In genomic region chr12:1939316-1939715, GRCh38 we compare ENCODE assay signal across 24 cellular contexts. TPM values are rescaled to one million over a fixed set of nuclear protein-coding genes. Genes with fewer than 3 reads are reported as not detected.
DNase-seq lines count a peak whose midpoint lies in the region; ATAC-seq and TF ChIP-seq lines count a peak whose summit lies in the region.
"Had no signal": no experiment of that assay in that cellular context is flagged by ENCODE, and none has a peak within 500 bp of the region (broad histone marks: within the 10 kb centered on the region; RNA-seq: fewer than 3 reads in every experiment).

No MANE protein-coding gene starts in this region.

- peaks cover 10% of the 10 kb centered on the region for H3K36me3 Mint-ChIP-seq in activated naive CD4-positive, alpha-beta T cell treated with anti-CD3 and anti-CD28 coated beads, Interleukin-2, amount 10 ng/mL, durations not matched to agents 7 days and 5 days
- H3K36me3 Mint-ChIP-seq in activated naive CD4-positive, alpha-beta T cell treated with anti-CD3 and anti-CD28 coated beads for 36 hours (ENCODE audit: low read depth) = peaks cover 8% of the 10 kb centered on the region
- H3K36me3 Mint-ChIP-seq: activated naive CD4-positive, alpha-beta T cell treated with anti-CD3 and anti-CD28 coated beads, Interleukin-2, amount 50 U/mL, for 24 hours had no signal

- intact Hi-C loops in activated naive CD4-positive, alpha-beta T cell treated with anti-CD3 and anti-CD28 coated beads for 36 hours (cut with micrococcal nuclease) = no loop called here
- intact Hi-C loops in esophagus squamous epithelium (cut with DNase I) = loop anchor here (5.0 to 10.0 kb wide), 2 partner anchors 142 to 295 kb away; no protein-coding TSS in a partner anchor
- intact Hi-C loops in psoas muscle (cut with DNase I) = loop anchor here (5.0 kb wide), 1 partner anchor 287 kb away; no protein-coding TSS in a partner anchor
- intact Hi-C loops in breast epithelium (cut with DNase I; ENCODE audit: low total_unique reads) = loop anchor here (5.0 to 10.0 kb wide), 2 partner anchors 142 to 295 kb away; no protein-coding TSS in a partner anchor

- peaks cover 4% of the 10 kb centered on the region for H3K4me1 Mint-ChIP-seq in activated naive CD4-positive, alpha-beta T cell treated with anti-CD3 and anti-CD28 coated beads, Interleukin-2, amount 10 ng/mL, durations not matched to agents 7 days and 5 days
- no peaks in the 10 kb centered on the region for H3K4me1 Mint-ChIP-seq in activated naive CD4-positive, alpha-beta T cell treated with anti-CD3 and anti-CD28 coated beads for 36 hours (ENCODE audit: low read depth)
- H3K4me1 Mint-ChIP-seq: stimulated activated naive CD8-positive, alpha-beta T cell treated with anti-CD3 and anti-CD28 coated beads, Interleukin-15, amount 100 ng/mL, for 72 hours had no signal

- H3K4me3 ChIP-seq in esophagus squamous epithelium (no peak overlapping the region), psoas muscle (no peak overlapping the region), breast epithelium (no peak overlapping the region)
- H3K4me3 ChIP-seq: K562, SJCRH30, upper lobe of left lung had no signal

- H3K27ac Mint-ChIP-seq in activated naive CD4-positive, alpha-beta T cell treated with anti-CD3 and anti-CD28 coated beads, Interleukin-2, amount 10 ng/mL, durations not matched to agents 7 days and 5 days = peak overlapping the region; percentile 34
- H3K27ac Mint-ChIP-seq in activated naive CD4-positive, alpha-beta T cell treated with anti-CD3 and anti-CD28 coated beads for 36 hours = no peak overlapping the region
- H3K27ac Mint-ChIP-seq: activated CD4-positive, alpha-beta T cell treated with anti-CD3 and anti-CD28 coated beads, Interleukin-2, amount 10 ng/mL, durations not matched to agents 24 days and 14 days; activated naive CD4-positive, alpha-beta T cell treated with anti-CD3 and anti-CD28 coated beads, Interleukin-2, amount 50 U/mL, for 24 hours; nephron progenitor cell; stimulated activated naive CD8-positive, alpha-beta T cell treated with anti-CD3 and anti-CD28 coated beads, Interleukin-15, amount 100 ng/mL, for 72 hours had no signal

- H3K4me1 ChIP-seq in esophagus squamous epithelium (peaks cover 5 to 23% (median 7%) of the 10 kb centered on the region in 3 donors), psoas muscle (peaks cover 30% of the 10 kb centered on the region), breast epithelium (no peaks in the 10 kb centered on the region)

- no peak for TF ChIP-seq CTCF in esophagus squamous epithelium (IDR thresholded peaks at IDR 0.05)
- TF ChIP-seq CTCF in psoas muscle (IDR thresholded peaks at IDR 0.05) = no peak
- TF ChIP-seq CTCF in breast epithelium (IDR thresholded peaks at IDR 0.05) = no peak

- CTCF ChIA-PET in activated naive CD4-positive, alpha-beta T cell treated with anti-CD3 and anti-CD28 coated beads, Interleukin-2, amount 10 ng/mL, durations not matched to agents 7 days and 5 days (lab: Charles Lee) = interaction anchor here (0.9 to 4.6 kb wide), 24 partner anchors 9 to 309 kb away, joined by 3 to 110 read pairs (median 4); partner anchors contain the start of gene CACNA2D4
- CTCF ChIA-PET in activated naive CD4-positive, alpha-beta T cell treated with anti-CD3 and anti-CD28 coated beads for 36 hours (lab: Charles Lee) = interaction anchor here (0.6 to 4.7 kb wide), 49 partner anchors 9 to 326 kb away, joined by 3 to 94 read pairs (median 5); partner anchors contain the start of gene CACNA2D4

- H3K27me3 ChIP-seq in esophagus squamous epithelium (no peaks in the 10 kb centered on the region), psoas muscle (ENCODE audit: insufficient read depth in 3 of 3, low read length in 2 of 3) (no peaks in the 10 kb centered on the region), breast epithelium (no peaks in the 10 kb centered on the region)
- H3K27me3 ChIP-seq: Peyer's patch, SJCRH30, upper lobe of left lung had no signal

- H3K4me3 Mint-ChIP-seq in activated naive CD4-positive, alpha-beta T cell treated with anti-CD3 and anti-CD28 coated beads, Interleukin-2, amount 10 ng/mL, durations not matched to agents 7 days and 5 days = no peak overlapping the region
- no peak overlapping the region for H3K4me3 Mint-ChIP-seq in activated naive CD4-positive, alpha-beta T cell treated with anti-CD3 and anti-CD28 coated beads for 36 hours
- H3K4me3 Mint-ChIP-seq: activated CD4-positive, alpha-beta T cell treated with anti-CD3 and anti-CD28 coated beads, Interleukin-2, amount 10 ng/mL, durations not matched to agents 24 days and 14 days; activated naive CD4-positive, alpha-beta T cell treated with anti-CD3 and anti-CD28 coated beads, Interleukin-2, amount 50 U/mL, for 24 hours; activated T-cell treated with anti-CD3 and anti-CD28 coated beads, Interleukin-2, amount 50 U/mL, for 72 hours; central memory CD8-positive, alpha-beta T cell; nephron progenitor cell; stimulated activated naive CD8-positive, alpha-beta T cell treated with anti-CD3 and anti-CD28 coated beads, Interleukin-15, amount 100 ng/mL, for 72 hours; T-helper 1 cell treated with Interleukin-12 subunit alpha and Interleukin-12 subunit beta and Interleukin-4 antibody, amounts not matched to agents 30 μg/mL and 1 μg/mL, for 36 hours had no signal

- H3K27me3 Mint-ChIP-seq in activated naive CD4-positive, alpha-beta T cell treated with anti-CD3 and anti-CD28 coated beads, Interleukin-2, amount 10 ng/mL, durations not matched to agents 7 days and 5 days = no peaks in the 10 kb centered on the region
- no peaks in the 10 kb centered on the region for H3K27me3 Mint-ChIP-seq in activated naive CD4-positive, alpha-beta T cell treated with anti-CD3 and anti-CD28 coated beads for 36 hours (ENCODE audit: low read depth)
- H3K27me3 Mint-ChIP-seq: activated CD4-positive, alpha-beta T cell treated with anti-CD3 and anti-CD28 coated beads, Interleukin-2, amount 10 ng/mL, durations not matched to agents 24 days and 14 days; activated naive CD4-positive, alpha-beta T cell treated with anti-CD3 and anti-CD28 coated beads, Interleukin-2, amount 50 U/mL, for 24 hours; central memory CD8-positive, alpha-beta T cell; stimulated activated naive CD8-positive, alpha-beta T cell treated with anti-CD3 and anti-CD28 coated beads, Interleukin-15, amount 100 ng/mL, for 72 hours had no signal

- ATAC-seq in psoas muscle (no peak), GM18909 (IDR thresholded peaks at IDR 0.05; ENCODE audit: poor library complexity, unreplicated experiment) (no peak)

- 77 to 81% methylated on average over 9 of the region's 9 CpGs for WGBS in esophagus squamous epithelium, 2 donors
- 52 to 55% (median 53%) methylated on average over 9 of the region's 9 CpGs for WGBS in psoas muscle, 3 donors

- TF ChIP-seq POLR2A in esophagus squamous epithelium (IDR thresholded peaks at IDR 0.05) (no peak), breast epithelium (IDR thresholded peaks at IDR 0.05) (no peak)

- H3K9me3 ChIP-seq in esophagus squamous epithelium = no peaks in the 10 kb centered on the region
- no peaks in the 10 kb centered on the region for H3K9me3 ChIP-seq in psoas muscle
- H3K9me3 ChIP-seq in breast epithelium = no peaks in the 10 kb centered on the region
- H3K9me3 ChIP-seq: left ventricle myocardium inferior, Peyer's patch, SJCRH30, upper lobe of left lung had no signal

- H3K9me3 Mint-ChIP-seq in activated naive CD4-positive, alpha-beta T cell treated with anti-CD3 and anti-CD28 coated beads, Interleukin-2, amount 10 ng/mL, durations not matched to agents 7 days and 5 days = no peaks in the 10 kb centered on the region
- H3K9me3 Mint-ChIP-seq in activated naive CD4-positive, alpha-beta T cell treated with anti-CD3 and anti-CD28 coated beads for 36 hours = no peaks in the 10 kb centered on the region
- H3K9me3 Mint-ChIP-seq: activated CD4-positive, alpha-beta T cell treated with anti-CD3 and anti-CD28 coated beads, Interleukin-2, amount 10 ng/mL, durations not matched to agents 24 days and 14 days; activated naive CD4-positive, alpha-beta T cell treated with anti-CD3 and anti-CD28 coated beads, Interleukin-2, amount 50 U/mL, for 24 hours; activated T-cell treated with anti-CD3 and anti-CD28 coated beads, Interleukin-2, amount 50 U/mL, for 72 hours; central memory CD8-positive, alpha-beta T cell; stimulated activated naive CD8-positive, alpha-beta T cell treated with anti-CD3 and anti-CD28 coated beads, Interleukin-15, amount 100 ng/mL, for 72 hours; T-helper 1 cell treated with Interleukin-12 subunit alpha and Interleukin-12 subunit beta and Interleukin-4 antibody, amounts not matched to agents 30 μg/mL and 1 μg/mL, for 36 hours had no signal

- no peak for DNase-seq in activated naive CD4-positive, alpha-beta T cell treated with anti-CD3 and anti-CD28 coated beads, Interleukin-2, amount 10 ng/mL, durations not matched to agents 7 days and 5 days
- no peak for DNase-seq in activated naive CD4-positive, alpha-beta T cell treated with anti-CD3 and anti-CD28 coated beads for 36 hours
- DNase-seq in esophagus squamous epithelium (lab: John Stamatoyannopoulos, UW) (no peak), psoas muscle (no peak), breast epithelium (ENCODE audit: low spot score in 2 of 2) (no peak), NCI-H1694 (lab: John Stamatoyannopoulos, UW) (no peak), UCSD-AML1 (lab: John Stamatoyannopoulos, UW; ENCODE audit: unreplicated experiment) (no peak)
- DNase-seq: NCI-H1417 treated with DMSO at 0.1 percent for 48 hours had no signal

- H3K27ac ChIP-seq in esophagus squamous epithelium (peak overlapping the region in 3 of 4 donors; percentile 4 to 57 (median 47)), psoas muscle (peak overlapping the region; percentile 31), breast epithelium (no peak overlapping the region)
- H3K27ac ChIP-seq: SJCRH30 had no signal

- H3K36me3 ChIP-seq in esophagus squamous epithelium (peaks cover 0 to 37% (median 0%) of the 10 kb centered on the region in 3 donors), psoas muscle (ENCODE audit: insufficient read depth in 1 of 2, low read depth in 1 of 2) (peaks cover 0 to 21% of the 10 kb centered on the region in 2 donors), breast epithelium (no peaks in the 10 kb centered on the region)
- H3K36me3 ChIP-seq: left ventricle myocardium inferior, SJCRH30 had no signal

RNA-seq across cellular contexts. Expression of gene CACNA2D4, which starts 20.9 kb away (rescaled TPM):
- 1 to 10 TPM; 2.1 to 2.7 TPM for total RNA-seq in activated naive CD4-positive, alpha-beta T cell treated with anti-CD3 and anti-CD28 coated beads for 36 hours
- 1 to 10 TPM in 2 of 4 donors, under 1 TPM in 2; 0.27 to 3.1 (median 0.92) TPM for total RNA-seq in esophagus squamous epithelium
- 1 to 10 TPM in 1 of 4 donors, under 1 TPM in 3; 0.91 to 1.8 (median 0.94) TPM for total RNA-seq in psoas muscle
- polyA plus RNA-seq in psoas muscle = 1 to 10 TPM in 1 of 3 donors, under 1 TPM in 2; 0.74 to 1.1 (median 0.90) TPM
- total RNA-seq in breast epithelium = 10 to 100 TPM in 1 of 3 donors, 1 to 10 TPM in 2; 3.2 to 10.2 (median 3.3) TPM
- total RNA-seq: A172, H4, NCI-H460 had no signal

Comparison
In these comparisons a context has a peak if more than half of its experiments do, and no peak if none do; other contexts are left out.
1. H3K27ac ChIP-seq: peak in esophagus squamous epithelium (3 of 4) and psoas muscle (single experiment); none in breast epithelium (0 of 2).